ENCODE assay signal across 29 cellular contexts in the genomic region with DNA sequence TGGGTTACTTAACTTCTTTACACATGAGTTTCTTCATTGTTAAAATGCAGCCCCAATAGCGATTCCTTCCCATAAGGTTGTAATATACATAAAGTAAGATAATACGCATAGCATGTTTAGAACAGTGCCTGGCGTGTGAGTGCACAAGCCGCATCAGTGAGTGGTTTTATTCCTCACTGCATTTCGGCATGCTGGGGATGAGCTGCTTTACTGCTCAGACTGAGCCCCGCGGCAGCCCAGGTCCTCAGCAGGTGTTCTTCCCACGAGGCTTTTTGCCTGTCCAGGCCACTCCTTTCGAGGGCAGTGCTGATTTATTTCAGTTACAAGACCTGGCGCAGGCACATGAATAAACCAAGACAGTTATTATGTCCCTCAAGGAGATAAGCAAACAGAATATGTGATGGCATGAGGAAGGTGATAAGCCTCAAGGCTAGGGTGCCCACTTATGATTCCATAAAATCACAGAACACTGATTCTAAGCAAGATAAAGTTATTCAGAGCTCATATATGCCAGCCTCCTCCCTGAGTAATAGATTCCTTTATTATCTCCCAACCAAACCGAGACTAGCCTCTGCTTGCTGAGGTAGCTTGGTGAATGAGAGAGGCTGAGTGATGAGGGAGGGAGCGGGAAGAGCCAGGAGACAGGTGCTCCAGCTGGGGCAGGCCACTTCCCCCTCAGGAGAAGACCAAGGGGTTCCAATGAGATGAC.
"Had no signal": no experiment of that assay in that cellular context is flagged by ENCODE, and none has a peak within 500 bp of the region (broad histone marks: within the 10 kb centered on the region; RNA-seq: fewer than 3 reads in every experiment).

No MANE protein-coding gene starts in this region.

- H3K9me3 Mint-ChIP-seq: activated CD4-positive, alpha-beta memory T cell treated with anti-CD3 and anti-CD28 coated beads for 36 hours; activated CD4-positive, alpha-beta T cell treated with anti-CD3 and anti-CD28 coated beads, Interleukin-2, amount 10 ng/mL, durations not matched to agents 24 days and 14 days; activated T-cell treated with anti-CD3 and anti-CD28 coated beads, Interleukin-2, amount 50 U/mL, for 4 hours; activated T-helper 17 cell treated with anti-CD3 and anti-CD28 coated beads, Interleukin-2, amount 50 U/mL, for 72 hours; T-cell had no signal

- H3K27me3 ChIP-seq: brain microvascular endothelial cell, gastroesophageal sphincter, left lung, ovary, tibial nerve had no signal

- ATAC-seq: activated T-cell treated with anti-CD3 and anti-CD28 coated beads, Interleukin-2, amount 50 U/mL, for 4 hours; activated T-helper 17 cell treated with anti-CD3 and anti-CD28 coated beads, Interleukin-2, amount 50 U/mL, for 72 hours; gastroesophageal sphincter had no signal

- H3K4me3 ChIP-seq: coronary artery, dorsolateral prefrontal cortex, gastroesophageal sphincter, left lung, lung, ovary, prostate gland, smooth muscle cell, tibial nerve had no signal

- H3K36me3 ChIP-seq: brain microvascular endothelial cell, gastroesophageal sphincter, left lung, ovary, prostate gland, tibial nerve had no signal

- H3K27ac ChIP-seq: brain microvascular endothelial cell, coronary artery, dorsolateral prefrontal cortex, gastroesophageal sphincter, left lung, ovary, prostate gland, tibial nerve had no signal

- H3K4me1 Mint-ChIP-seq: activated CD4-positive, alpha-beta T cell treated with anti-CD3 and anti-CD28 coated beads, Interleukin-2, amount 10 ng/mL, durations not matched to agents 24 days and 14 days; activated T-helper 17 cell treated with anti-CD3 and anti-CD28 coated beads, Interleukin-2, amount 50 U/mL, for 72 hours; naive B cell; T-cell had no signal

- H3K9me3 ChIP-seq: gastroesophageal sphincter, left lung, ovary, prostate gland, tibial nerve had no signal

- H3K4me1 ChIP-seq: gastroesophageal sphincter, left lung, prostate gland, tibial nerve had no signal

- H3K36me3 Mint-ChIP-seq: activated CD4-positive, alpha-beta memory T cell treated with anti-CD3 and anti-CD28 coated beads for 36 hours; naive B cell; T-cell had no signal

- H3K4me3 Mint-ChIP-seq: activated CD4-positive, alpha-beta memory T cell treated with anti-CD3 and anti-CD28 coated beads for 36 hours; activated CD4-positive, alpha-beta T cell treated with anti-CD3 and anti-CD28 coated beads, Interleukin-2, amount 10 ng/mL, durations not matched to agents 24 days and 14 days; activated T-cell treated with anti-CD3 and anti-CD28 coated beads, Interleukin-2, amount 50 U/mL, for 4 hours; activated T-helper 17 cell treated with anti-CD3 and anti-CD28 coated beads, Interleukin-2, amount 50 U/mL, for 72 hours; nephron progenitor cell; T-cell had no signal

- H3K27me3 Mint-ChIP-seq: activated CD4-positive, alpha-beta T cell treated with anti-CD3 and anti-CD28 coated beads, Interleukin-2, amount 10 ng/mL, durations not matched to agents 24 days and 14 days; activated T-helper 17 cell treated with anti-CD3 and anti-CD28 coated beads, Interleukin-2, amount 50 U/mL, for 72 hours had no signal

- DNase-seq: activated CD4-positive, alpha-beta memory T cell treated with anti-CD3 and anti-CD28 coated beads for 36 hours; activated CD4-positive, alpha-beta T cell treated with anti-CD3 and anti-CD28 coated beads, Interleukin-2, amount 10 ng/mL, durations not matched to agents 24 days and 14 days; activated CD4-positive, CD25-positive, alpha-beta regulatory T cell treated with anti-CD3 and anti-CD28 coated beads, Interleukin-2, amount 50 U/mL, for 72 hours; activated gamma-delta T cell treated with Interleukin-2 at 50 U/mL for 16 hours; activated naive CD4-positive, alpha-beta T cell treated with anti-CD3 and anti-CD28 coated beads, Interleukin-2, amount 50 U/mL, for 16 hours; activated T-cell treated with anti-CD3 and anti-CD28 coated beads, Interleukin-2, amount 50 U/mL, for 4 hours; amniotic stem cell; brain microvascular endothelial cell; dorsolateral prefrontal cortex; effector memory CD4-positive, alpha-beta T cell; erythroblast; hippocampal formation; kidney; left lung; naive B cell; nephron progenitor cell; ovary; stimulated activated CD4-positive, alpha-beta T cell treated with anti-CD3 and anti-CD28 coated beads, Interleukin-1b, Interleukin-23, amount 100 ng/mL, for 48 hours; stimulated activated CD4-positive, alpha-beta T cell treated with anti-CD3 and anti-CD28 coated beads, Interleukin-4, amount 100 ng/mL, for 4 hours; stimulated activated CD8-positive, alpha-beta memory T cell treated with anti-CD3 and anti-CD28 coated beads, Interleukin-4, amount 100 ng/mL, for 48 hours; stimulated activated naive CD4-positive, alpha-beta T cell; T-cell had no signal

- H3K4me2 ChIP-seq: smooth muscle cell had no signal

- H3K27ac Mint-ChIP-seq: activated CD4-positive, alpha-beta memory T cell treated with anti-CD3 and anti-CD28 coated beads for 36 hours; activated CD4-positive, alpha-beta T cell treated with anti-CD3 and anti-CD28 coated beads, Interleukin-2, amount 10 ng/mL, durations not matched to agents 24 days and 14 days; activated T-helper 17 cell treated with anti-CD3 and anti-CD28 coated beads, Interleukin-2, amount 50 U/mL, for 72 hours; naive B cell; nephron progenitor cell; T-cell had no signal
